ENCODE assay signal across 17 cellular contexts in the genomic region with DNA sequence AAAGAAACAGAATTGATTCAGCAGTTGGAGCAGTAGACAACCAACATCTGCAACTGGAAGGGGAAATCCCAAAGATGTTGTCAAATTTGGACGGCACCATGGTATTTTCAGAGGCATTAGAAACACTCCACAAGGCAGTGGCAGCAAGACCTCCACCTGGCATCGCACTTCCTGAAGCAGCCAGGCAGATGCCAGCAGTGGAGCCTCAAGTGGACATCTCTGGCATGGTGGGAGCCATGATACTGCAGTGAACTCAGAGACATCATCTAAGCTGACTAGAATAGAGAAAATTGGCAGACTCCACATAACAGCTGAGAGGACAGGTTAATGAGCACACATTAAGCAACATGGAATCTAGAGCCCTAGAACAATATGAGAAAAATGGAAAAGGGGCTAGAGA. TPM values are rescaled to one million over a fixed set of nuclear protein-coding genes. Genes with fewer than 3 reads are reported as not detected.
DNase-seq lines count a peak whose midpoint lies in the region; ATAC-seq and TF ChIP-seq lines count a peak whose summit lies in the region.
"Had no signal": no experiment of that assay in that cellular context is flagged by ENCODE, and none has a peak within 500 bp of the region (broad histone marks: within the 10 kb centered on the region; RNA-seq: fewer than 3 reads in every experiment).

No MANE protein-coding gene starts in this region.

- H3K36me3 Mint-ChIP-seq in activated CD8-positive, alpha-beta T cell treated with anti-CD3 and anti-CD28 coated beads for 36 hours (ENCODE audit: low read depth), result no peaks in the 10 kb centered on the region
- no peaks in the 10 kb centered on the region for H3K36me3 Mint-ChIP-seq in activated CD8-positive, alpha-beta T cell treated with anti-CD3 and anti-CD28 coated beads, Interleukin-2, amount 10 ng/mL, durations not matched to agents 7 days and 5 days (ENCODE audit: low read depth)
- no peaks in the 10 kb centered on the region for H3K36me3 Mint-ChIP-seq in stimulated activated memory B cell treated with anti-CD40 and anti-IgM and Interleukin-4, amounts not matched to agents 10 μg/mL and 1 μg/mL and 100 μg/mL, for 72 hours

- no peak overlapping the region for H3K4me3 ChIP-seq in PC-9
- H3K4me3 ChIP-seq: heart left ventricle had no signal

- peaks cover 52% of the 10 kb centered on the region for H3K4me1 Mint-ChIP-seq in activated CD8-positive, alpha-beta T cell treated with anti-CD3 and anti-CD28 coated beads for 36 hours (ENCODE audit: low read depth)
- H3K4me1 Mint-ChIP-seq in activated CD8-positive, alpha-beta T cell treated with anti-CD3 and anti-CD28 coated beads, Interleukin-2, amount 10 ng/mL, durations not matched to agents 7 days and 5 days (ENCODE audit: low read depth), result peaks cover 22% of the 10 kb centered on the region
- H3K4me1 Mint-ChIP-seq in stimulated activated memory B cell treated with anti-CD40 and anti-IgM and Interleukin-4, amounts not matched to agents 10 μg/mL and 1 μg/mL and 100 μg/mL, for 72 hours, result peaks cover 28% of the 10 kb centered on the region

- intact Hi-C loops in activated CD8-positive, alpha-beta T cell treated with anti-CD3 and anti-CD28 coated beads for 36 hours (cut with micrococcal nuclease), result loop anchor here (5.0 kb wide), 1 partner anchor 64 kb away; no protein-coding TSS in a partner anchor
- intact Hi-C loops in PC-9 (cut with micrococcal nuclease; ENCODE audit: unreplicated experiment), result no loop called here

- no peaks in the 10 kb centered on the region for H3K27me3 ChIP-seq in PC-9 (ENCODE audit: insufficient read depth, low read depth)
- H3K27me3 ChIP-seq: heart left ventricle had no signal

- no peaks in the 10 kb centered on the region for H3K79me2 ChIP-seq in PC-9 (ENCODE audit: low read depth)

- H3K9me2 ChIP-seq in PC-9 (ENCODE audit: insufficient read depth), result no peaks in the 10 kb centered on the region

- peak overlapping the region; percentile 23 for H3K27ac Mint-ChIP-seq in activated CD8-positive, alpha-beta T cell treated with anti-CD3 and anti-CD28 coated beads for 36 hours
- H3K27ac Mint-ChIP-seq in activated CD8-positive, alpha-beta T cell treated with anti-CD3 and anti-CD28 coated beads, Interleukin-2, amount 10 ng/mL, durations not matched to agents 7 days and 5 days, result no peak overlapping the region
- H3K27ac Mint-ChIP-seq in stimulated activated memory B cell treated with anti-CD40 and anti-IgM and Interleukin-4, amounts not matched to agents 10 μg/mL and 1 μg/mL and 100 μg/mL, for 72 hours, result no peak overlapping the region

- no peaks in the 10 kb centered on the region for H3K9me3 ChIP-seq in PC-9 (ENCODE audit: insufficient read depth, low read depth)
- H3K9me3 ChIP-seq: heart left ventricle had no signal

- no peak overlapping the region for H3K4me3 Mint-ChIP-seq in activated CD8-positive, alpha-beta T cell treated with anti-CD3 and anti-CD28 coated beads for 36 hours
- H3K4me3 Mint-ChIP-seq in activated CD8-positive, alpha-beta T cell treated with anti-CD3 and anti-CD28 coated beads, Interleukin-2, amount 10 ng/mL, durations not matched to agents 7 days and 5 days, result no peak overlapping the region
- no peak overlapping the region for H3K4me3 Mint-ChIP-seq in stimulated activated memory B cell treated with anti-CD40 and anti-IgM and Interleukin-4, amounts not matched to agents 10 μg/mL and 1 μg/mL and 100 μg/mL, for 72 hours

- H3K27me3 Mint-ChIP-seq in activated CD8-positive, alpha-beta T cell treated with anti-CD3 and anti-CD28 coated beads for 36 hours, result peaks cover 3% of the 10 kb centered on the region
- no peaks in the 10 kb centered on the region for H3K27me3 Mint-ChIP-seq in activated CD8-positive, alpha-beta T cell treated with anti-CD3 and anti-CD28 coated beads, Interleukin-2, amount 10 ng/mL, durations not matched to agents 7 days and 5 days (ENCODE audit: low read depth)
- no peaks in the 10 kb centered on the region for H3K27me3 Mint-ChIP-seq in stimulated activated memory B cell treated with anti-CD40 and anti-IgM and Interleukin-4, amounts not matched to agents 10 μg/mL and 1 μg/mL and 100 μg/mL, for 72 hours

- POLR2A ChIA-PET in activated CD8-positive, alpha-beta T cell treated with anti-CD3 and anti-CD28 coated beads for 36 hours (lab: Charles Lee), result no interaction called here
- POLR2A ChIA-PET in activated CD8-positive, alpha-beta T cell treated with anti-CD3 and anti-CD28 coated beads, Interleukin-2, amount 10 ng/mL, durations not matched to agents 7 days and 5 days (lab: Charles Lee), result no interaction called here
- POLR2A ChIA-PET in PC-9 (lab: Charles Lee; ENCODE audit: unreplicated experiment), result no interaction called here

- H3K9me3 Mint-ChIP-seq in activated CD8-positive, alpha-beta T cell treated with anti-CD3 and anti-CD28 coated beads for 36 hours, result no peaks in the 10 kb centered on the region
- H3K9me3 Mint-ChIP-seq in activated CD8-positive, alpha-beta T cell treated with anti-CD3 and anti-CD28 coated beads, Interleukin-2, amount 10 ng/mL, durations not matched to agents 7 days and 5 days (ENCODE audit: insufficient read depth), result no peaks in the 10 kb centered on the region
- H3K9me3 Mint-ChIP-seq in stimulated activated memory B cell treated with anti-CD40 and anti-IgM and Interleukin-4, amounts not matched to agents 10 μg/mL and 1 μg/mL and 100 μg/mL, for 72 hours, result no peaks in the 10 kb centered on the region

- no peak overlapping the region for H2AFZ ChIP-seq in PC-9

- TF ChIP-seq CTCF in activated CD8-positive, alpha-beta T cell treated with anti-CD3 and anti-CD28 coated beads for 36 hours (IDR thresholded peaks at IDR 0.05), result no peak
- no peak for TF ChIP-seq CTCF in PC-9 (conservative IDR thresholded peaks at IDR 0.05)

- H3K4me2 ChIP-seq in PC-9, result no peak overlapping the region

- DNase-seq in activated CD8-positive, alpha-beta T cell treated with anti-CD3 and anti-CD28 coated beads for 36 hours, result peak; percentile 54
- DNase-seq in activated CD8-positive, alpha-beta T cell treated with anti-CD3 and anti-CD28 coated beads, Interleukin-2, amount 10 ng/mL, durations not matched to agents 7 days and 5 days, result no peak
- DNase-seq in PC-9 (no peak), NCI-H187 (lab: John Stamatoyannopoulos, UW) (no peak), SHP77 treated with DMSO at 0.1 percent for 48 hours (lab: John Stamatoyannopoulos, UW) (no peak)
- DNase-seq: activated CD8-positive, alpha-beta memory T cell treated with anti-CD3 and anti-CD28 coated beads for 24 hours; activated gamma-delta T cell; AML-193; cortex of kidney; heart left ventricle; IMR-90; NCI-H748 treated with DMSO at 0.1 percent for 48 hours; Right ventricle myocardium superior; T1000 had no signal

- no peaks in the 10 kb centered on the region for H4K20me1 ChIP-seq in PC-9 (ENCODE audit: insufficient read depth)

- no TSS peak for BruUV-seq in PC-9 (replicated peaks; lab: Mats Ljungman, UMichigan)

- H3F3A ChIP-seq in PC-9 (ENCODE audit: insufficient read depth, low read depth), result no peaks in the 10 kb centered on the region

- CTCF ChIA-PET in activated CD8-positive, alpha-beta T cell treated with anti-CD3 and anti-CD28 coated beads for 36 hours (lab: Charles Lee), result interaction anchor here (1.4 to 2.9 kb wide), 5 partner anchors 65 to 124 kb away, joined by 3 to 18 read pairs (median 6); no protein-coding TSS in a partner anchor
- CTCF ChIA-PET in activated CD8-positive, alpha-beta T cell treated with anti-CD3 and anti-CD28 coated beads, Interleukin-2, amount 10 ng/mL, durations not matched to agents 7 days and 5 days (lab: Charles Lee), result interaction anchor here (1.3 to 2.9 kb wide), 3 partner anchors 12 to 119 kb away, joined by 4 to 11 read pairs (median 4); no protein-coding TSS in a partner anchor
- CTCF ChIA-PET in PC-9 (lab: Charles Lee), result no interaction called here

- H3K4me1 ChIP-seq in PC-9 (replicated peaks; ENCODE audit: insufficient read depth), result peaks cover 9% of the 10 kb centered on the region
- H3K4me1 ChIP-seq: heart left ventricle had no signal

- H3K36me3 ChIP-seq in PC-9 (ENCODE audit: low read depth), result no peaks in the 10 kb centered on the region
- H3K36me3 ChIP-seq: heart left ventricle had no signal

- H3K27ac ChIP-seq in PC-9, result peak overlapping the region; percentile 82; the same call in 1 of the 2 replicates
- H3K27ac ChIP-seq: heart left ventricle had no signal

- ATAC-seq in activated CD8-positive, alpha-beta T cell treated with anti-CD3 and anti-CD28 coated beads for 36 hours, result peak; percentile 38
- ATAC-seq in activated CD8-positive, alpha-beta T cell treated with anti-CD3 and anti-CD28 coated beads, Interleukin-2, amount 10 ng/mL, durations not matched to agents 7 days and 5 days, result no peak
- ATAC-seq in GM21367 (IDR thresholded peaks at IDR 0.05; ENCODE audit: unreplicated experiment) (peak; percentile 46), GM21360 (IDR thresholded peaks at IDR 0.05; ENCODE audit: unreplicated experiment) (no peak)
- peak; percentile 63 for ATAC-seq in stimulated activated memory B cell treated with anti-CD40 and anti-IgM and Interleukin-4, amounts not matched to agents 10 μg/mL and 1 μg/mL and 100 μg/mL, for 72 hours
- ATAC-seq: heart left ventricle had no signal

RNA-seq across cellular contexts. Expression of gene RGS8, which starts 33.9 kb away (rescaled TPM):
- not detected for total RNA-seq in activated CD8-positive, alpha-beta T cell treated with anti-CD3 and anti-CD28 coated beads for 36 hours
- not detected for total RNA-seq in activated CD8-positive, alpha-beta T cell treated with anti-CD3 and anti-CD28 coated beads, Interleukin-2, amount 10 ng/mL, durations not matched to agents 7 days and 5 days
- total RNA-seq in PC-9 (2021), result not detected in 2 replicates
- total RNA-seq: IMR-90, Right ventricle myocardium superior had no signal

Comparison
In these comparisons a context has a peak if more than half of its experiments do, and no peak if none do; other contexts are left out.
1. ATAC-seq: peak in activated CD8-positive, alpha-beta T cell treated with anti-CD3 and anti-CD28 coated beads for 36 hours (single experiment), GM21367 (single experiment) and stimulated activated memory B cell treated with anti-CD40 and anti-IgM and Interleukin-4, amounts not matched to agents 10 μg/mL and 1 μg/mL and 100 μg/mL, for 72 hours (single experiment); none in activated CD8-positive, alpha-beta T cell treated with anti-CD3 and anti-CD28 coated beads, Interleukin-2, amount 10 ng/mL, durations not matched to agents 7 days and 5 days (single experiment) and GM21360 (single experiment).